In genomic region chr2:43103093-43103404, GRCh38 we compare ENCODE assay signal across 18 cellular contexts.
A peak's percentile ranks its signal among the peaks of the same experiment; 100 is the strongest.
DNase-seq lines count a peak whose midpoint lies in the region; ATAC-seq, FAIRE-seq and TF ChIP-seq lines count a peak whose summit lies in the region.
"Had no signal": no experiment of that assay in that cellular context is flagged by ENCODE, and none has a peak within 500 bp of the region (broad histone marks: within the 10 kb centered on the region; RNA-seq: fewer than 3 reads in every experiment).

No MANE protein-coding gene starts in this region.

- H3K79me1 ChIP-seq in H1 (ENCODE audit: low read depth, low read length) = no peaks in the 10 kb centered on the region

- WGBS in H1 (ENCODE audit: extremely low coverage in 1 of 2, insufficient coverage in 1 of 2, insufficient read length in 1 of 2, insufficient replicate concordance in 2 of 2, low coverage in 1 of 2, low lambda C conversion rate in 2 of 2, missing lambda C conversion rate in 1 of 2), 2 experiments = 81% methylated on average over 3 of the region's 3 CpGs; no CpG with 5 or more reads in 1 of the 2 experiments
- 77 to 79% methylated on average over 3 of the region's 3 CpGs for WGBS in testis, 2 donors

- H4K5ac ChIP-seq in H1 (ENCODE audit: insufficient read length, low read depth, low read length) = no peak overlapping the region

- CTCF ChIA-PET in H1 (lab: Charles Lee; ENCODE audit: partially characterized antibody) = interaction anchor here (0.8 to 6.6 kb wide), 9 partner anchors 12 to 129 kb away, joined by 3 to 44 read pairs (median 8); no protein-coding TSS in a partner anchor

- POLR2A ChIA-PET in H1 (lab: Charles Lee; ENCODE audit: partially characterized antibody) = interaction anchor here (0.7 to 2.8 kb wide), 4 partner anchors 8 to 124 kb away, joined by 3 to 13 read pairs (median 6); no protein-coding TSS in a partner anchor

- H3K4me3 ChIP-seq in adipocyte (ENCODE audit: low read length) = no peak overlapping the region
- H3K4me3 ChIP-seq in H1 (ENCODE audit: extremely low read depth in 1 of 4, insufficient read depth in 2 of 4, low read depth in 3 of 4, low read length in 4 of 4) = no peak overlapping the region
- H3K4me3 ChIP-seq in testis = no peak overlapping the region
- H3K4me3 ChIP-seq: SK-N-MC had no signal

- H2BK15ac ChIP-seq in H1 (ENCODE audit: low read length) = 0 out of 2 replicates have a peak overlapping the region, but pooled peaks have one; percentile 77

- H2AK5ac ChIP-seq in H1 (ENCODE audit: low read depth, low read length) = no peak overlapping the region

- DNase-seq in adipocyte (ENCODE audit: low read depth) (no peak), H1 (ENCODE audit: low read depth in 1 of 2, low spot score in 2 of 2) (no peak), neural crest cell (ENCODE audit: low read depth, low spot score) (no peak), testis (no peak), DMS114 treated with DMSO at 0.1 percent for 48 hours (lab: John Stamatoyannopoulos, UW; ENCODE audit: unreplicated experiment) (no peak), SK-N-DZ (ENCODE audit: low spot score) (no peak), KG1 (lab: John Stamatoyannopoulos, UW) (no peak)
- DNase-seq: activated CD4-positive, alpha-beta T cell treated with anti-CD3 and anti-CD28 coated beads, Interleukin-2, amount 50 U/mL, for 48 hours; COR-L47; NCI-H2029; NCI-H524 had no signal

- intact Hi-C loops in testis (cut with DNase I; ENCODE audit: low total_unique reads) = no loop called here

- no peaks in the 10 kb centered on the region for H3K27me3 ChIP-seq in adipocyte (replicated peaks; ENCODE audit: control insufficient read depth, insufficient read depth, low read length)
- peaks cover 0 to 16% (median 6%) of the 10 kb centered on the region in 4 experiments; a peak in 4 of 7 replicates for H3K27me3 ChIP-seq in H1 (replicated peaks in 1 of 4; ENCODE audit: control insufficient read depth in 3 of 4, extremely low read depth in 1 of 4, insufficient read depth in 3 of 4, low read length in 3 of 4)
- H3K27me3 ChIP-seq in testis = no peaks in the 10 kb centered on the region

- no peak overlapping the region for H3K4ac ChIP-seq in H1 (replicated peaks; ENCODE audit: insufficient read length, low read depth, low read length)

- TF ChIP-seq RAD21 in H1 (IDR thresholded peaks at IDR 0.05 in 1 of 2, conservative IDR thresholded peaks at IDR 0.05 in 1 of 2; ENCODE audit: low read depth in 2 of 2, low read length in 2 of 2) = no peak

- H3K4me3 Mint-ChIP-seq in neural crest cell = peak overlapping the region; percentile 52
- H3K4me3 Mint-ChIP-seq: activated T-helper 1 cell treated with anti-CD3 and anti-CD28 coated beads, Interleukin-12 subunit alpha, Interleukin-12 subunit beta, Interleukin-2, Interleukin-4 antibody, amounts not matched to agents 30 ng/mL and 10 ng/mL and 1 ng/mL, durations not matched to agents 14 hours and 24 hours and 36 hours; IgD-negative memory B cell; stimulated activated effector memory CD8-positive, alpha-beta T cell treated with anti-CD3 and anti-CD28 coated beads, Interleukin-12 subunit alpha, Interleukin-12 subunit beta, amount 100 ng/mL, for 72 hours had no signal

- TF ChIP-seq CTCF in H1 (IDR thresholded peaks at IDR 0.05; ENCODE audit: control extremely low read depth in 1 of 3, insufficient read depth in 1 of 3, low read depth in 1 of 3, low read length in 3 of 3) (no peak), neural crest cell (conservative IDR thresholded peaks at IDR 0.05) (no peak), testis (IDR thresholded peaks at IDR 0.05) (no peak)

- H3K14ac ChIP-seq in H1 (ENCODE audit: insufficient read length) = no peak overlapping the region

- H3K4me1 Mint-ChIP-seq in neural crest cell = peaks cover 82% of the 10 kb centered on the region

- H3K9me3 ChIP-seq in adipocyte (ENCODE audit: control insufficient read depth, low read length) = no peaks in the 10 kb centered on the region
- no peaks in the 10 kb centered on the region for H3K9me3 ChIP-seq in H1 (ENCODE audit: insufficient read depth in 2 of 2, low read depth in 1 of 2, low read length in 1 of 2)
- no peaks in the 10 kb centered on the region for H3K9me3 ChIP-seq in testis

- H3K4me1 ChIP-seq in adipocyte (ENCODE audit: control insufficient read depth, insufficient read depth, low read length) = peaks cover 36% of the 10 kb centered on the region
- H3K4me1 ChIP-seq in H1 (replicated peaks in 1 of 4; ENCODE audit: control insufficient read depth in 3 of 4, insufficient read depth in 4 of 4, low read length in 3 of 4) = peaks cover 0 to 23% (median 14%) of the 10 kb centered on the region in 4 experiments; a peak in 5 of 7 replicates
- peaks cover 41% of the 10 kb centered on the region for H3K4me1 ChIP-seq in testis

- no peaks in the 10 kb centered on the region for H3K79me2 ChIP-seq in H1 (ENCODE audit: control insufficient read depth in 1 of 2, insufficient read depth in 2 of 2, low read length in 2 of 2)

- TF ChIP-seq EP300 in H1 (IDR thresholded peaks at IDR 0.05; ENCODE audit: borderline replicate concordance in 1 of 2, low read depth in 2 of 2, low read length in 2 of 2) = no peak

- H3K9ac ChIP-seq in adipocyte (ENCODE audit: low read length) = peak overlapping the region; percentile 77
- H3K9ac ChIP-seq in H1 (replicated peaks in 1 of 4; ENCODE audit: extremely low read depth in 1 of 4, low read depth in 3 of 4, low read length in 3 of 4) = no peak overlapping the region

- H3K9me3 Mint-ChIP-seq in neural crest cell = peaks cover 5% of the 10 kb centered on the region
- H3K9me3 Mint-ChIP-seq: stimulated activated effector memory CD8-positive, alpha-beta T cell treated with anti-CD3 and anti-CD28 coated beads, Interleukin-12 subunit alpha, Interleukin-12 subunit beta, amount 100 ng/mL, for 72 hours had no signal

- no peak overlapping the region for H3K18ac ChIP-seq in H1 (ENCODE audit: extremely low read depth, low read length)

- no peak overlapping the region for H2BK120ac ChIP-seq in H1 (replicated peaks; ENCODE audit: low read depth, low read length)

- no peak overlapping the region for H2AFZ ChIP-seq in H1 (ENCODE audit: low read length)

- no peak overlapping the region for H2BK20ac ChIP-seq in H1 (ENCODE audit: low read length)

- H2BK5ac ChIP-seq in H1 (ENCODE audit: low read depth, low read length) = no peak overlapping the region

- TF ChIP-seq POLR2A in H1 (IDR thresholded peaks at IDR 0.05; ENCODE audit: control extremely low read depth in 1 of 2, low read depth in 2 of 2, low read length in 2 of 2) (no peak), testis (IDR thresholded peaks at IDR 0.05) (no peak)

- H2BK12ac ChIP-seq in H1 (ENCODE audit: low read depth, low read length) = no peak overlapping the region

- H3K4me2 ChIP-seq in H1 (ENCODE audit: insufficient read depth in 1 of 2, low read depth in 2 of 2, low read length in 2 of 2) = no peak overlapping the region

- no peaks in the 10 kb centered on the region for H3K27me3 Mint-ChIP-seq in neural crest cell (ENCODE audit: low read depth)

- H3K36me3 ChIP-seq in adipocyte (ENCODE audit: control insufficient read depth, insufficient read depth, low read length, severe bottlenecking) (no peaks in the 10 kb centered on the region), H1 (ENCODE audit: control insufficient read depth in 2 of 4, insufficient read depth in 4 of 4, low read length in 3 of 4) (no peaks in the 10 kb centered on the region), testis (ENCODE audit: low read depth, missing control alignments) (no peaks in the 10 kb centered on the region)

- H3K27ac ChIP-seq in H1 (ENCODE audit: low read depth, low read length) (no peak overlapping the region), testis (peak overlapping the region; percentile 81 to 89)
- H3K27ac ChIP-seq: SK-N-MC had no signal

- no peak overlapping the region for H4K8ac ChIP-seq in H1 (ENCODE audit: extremely low read depth, insufficient read depth, low read length)

- no peak overlapping the region for H3K56ac ChIP-seq in H1 (replicated peaks; ENCODE audit: insufficient read length, low read depth, low read length)

- H4K91ac ChIP-seq in H1 (replicated peaks; ENCODE audit: insufficient read length, low read length) = no peak overlapping the region

- no peak for ATAC-seq in HG03457 (IDR thresholded peaks at IDR 0.05; ENCODE audit: unreplicated experiment)
- ATAC-seq: stimulated activated effector memory CD8-positive, alpha-beta T cell treated with anti-CD3 and anti-CD28 coated beads, Interleukin-12 subunit alpha, Interleukin-12 subunit beta, amount 100 ng/mL, for 72 hours had no signal

- H3K27ac Mint-ChIP-seq in neural crest cell (ENCODE audit: unreplicated experiment) = no peak overlapping the region
- H3K27ac Mint-ChIP-seq: activated T-helper 1 cell treated with anti-CD3 and anti-CD28 coated beads, Interleukin-12 subunit alpha, Interleukin-12 subunit beta, Interleukin-2, Interleukin-4 antibody, amounts not matched to agents 30 ng/mL and 10 ng/mL and 1 ng/mL, durations not matched to agents 14 hours and 24 hours and 36 hours; stimulated activated effector memory CD8-positive, alpha-beta T cell treated with anti-CD3 and anti-CD28 coated beads, Interleukin-12 subunit alpha, Interleukin-12 subunit beta, amount 100 ng/mL, for 72 hours had no signal

- peaks cover 3% of the 10 kb centered on the region for H3K36me3 Mint-ChIP-seq in neural crest cell (ENCODE audit: low read depth)
- H3K36me3 Mint-ChIP-seq: stimulated activated effector memory CD8-positive, alpha-beta T cell treated with anti-CD3 and anti-CD28 coated beads, Interleukin-12 subunit alpha, Interleukin-12 subunit beta, amount 100 ng/mL, for 72 hours had no signal

- H3K23ac ChIP-seq in H1 (ENCODE audit: insufficient read length) = no peak overlapping the region

- FAIRE-seq in H1 (lab: Jason Lieb, UNC) = no peak
- FAIRE-seq: colon, islet of Langerhans had no signal

- H3K23me2 ChIP-seq in H1 (ENCODE audit: low read depth, low read length) = no peaks in the 10 kb centered on the region; the same call in 1 of the 2 replicates

- no peaks in the 10 kb centered on the region for H4K20me1 ChIP-seq in H1 (replicated peaks in 1 of 2; ENCODE audit: control insufficient read depth in 1 of 2, insufficient read depth in 2 of 2, low read length in 2 of 2)

TF ChIP-seq in H1, 55 proteins besides CTCF, POLR2A, EP300 and RAD21 (continues in another document):
- TF ChIP-seq KDM4A (IDR thresholded peaks at IDR 0.05; ENCODE audit: low read depth, low read length, severe bottlenecking) (no peak), RFX5 (IDR thresholded peaks at IDR 0.05; ENCODE audit: borderline replicate concordance, low read depth, low read length) (no peak), ATF2 (IDR thresholded peaks at IDR 0.05; ENCODE audit: low read length) (no peak)
